8 cellular contexts compared by ENCODE assay signal in genomic region chr15:73972984-73973682, GRCh38. TPM values are rescaled to one million over a fixed set of nuclear protein-coding genes. Genes with fewer than 3 reads are reported as not detected.
DNase-seq lines count a peak whose midpoint lies in the region; ATAC-seq and TF ChIP-seq lines count a peak whose summit lies in the region.

No MANE protein-coding gene starts in this region.

- H3K27ac Mint-ChIP-seq in CD4-positive, alpha-beta T cell = no peak overlapping the region
- no peak overlapping the region for H3K27ac Mint-ChIP-seq in activated CD8-positive, alpha-beta T cell treated with anti-CD3 and anti-CD28 coated beads for 36 hours
- H3K27ac Mint-ChIP-seq in memory B cell = no peak overlapping the region

- H3K27ac ChIP-seq in CD4-positive, alpha-beta T cell (ENCODE audit: low read depth, low read length) = no peak overlapping the region

- no peaks in the 10 kb centered on the region for H3K9me3 Mint-ChIP-seq in CD4-positive, alpha-beta T cell
- no peaks in the 10 kb centered on the region for H3K9me3 Mint-ChIP-seq in activated CD8-positive, alpha-beta T cell treated with anti-CD3 and anti-CD28 coated beads for 36 hours
- H3K9me3 Mint-ChIP-seq in memory B cell = no peaks in the 10 kb centered on the region

- intact Hi-C loops in CD4-positive, alpha-beta T cell (cut with DNase I, micrococcal nuclease) = loop anchor here (1.0 to 10.0 kb wide), 7 partner anchors 63 to 349 kb away; no protein-coding TSS in a partner anchor
- intact Hi-C loops in activated CD8-positive, alpha-beta T cell treated with anti-CD3 and anti-CD28 coated beads for 36 hours (cut with micrococcal nuclease) = loop anchor here (5.0 to 10.0 kb wide), 2 partner anchors 74 to 342 kb away; no protein-coding TSS in a partner anchor

- peak; percentile 87 for ATAC-seq in CD4-positive, alpha-beta T cell (ENCODE audit: poor library complexity)
- ATAC-seq in HG03354 (IDR thresholded peaks at IDR 0.05; ENCODE audit: poor library complexity, severe bottlenecking, unreplicated experiment) (peak; percentile 62), memory B cell (ENCODE audit: low read depth) (peak; percentile 80), GM19455 (IDR thresholded peaks at IDR 0.05; ENCODE audit: unreplicated experiment) (no peak)
- ATAC-seq in activated CD8-positive, alpha-beta T cell treated with anti-CD3 and anti-CD28 coated beads for 36 hours = peak; percentile 85

- DNase-seq in CD4-positive, alpha-beta T cell = peak; percentile 64 to 80 (median 71)
- peak; percentile 94 for DNase-seq in NCI-H82 (lab: John Stamatoyannopoulos, UW)
- peak; percentile 91 for DNase-seq in activated CD8-positive, alpha-beta T cell treated with anti-CD3 and anti-CD28 coated beads for 36 hours
- peak; percentile 89 for DNase-seq in ecto neural progenitor cell (ENCODE audit: low spot score)
- DNase-seq in memory B cell (ENCODE audit: low spot score in 2 of 2) = peak; percentile 69 to 71
- peak; percentile 52 for DNase-seq in stimulated activated CD8-positive, alpha-beta memory T cell treated with anti-CD3 and anti-CD28 coated beads, Interleukin-12 subunit alpha, Interleukin-12 subunit beta, amount 100 ng/mL, for 24 hours (ENCODE audit: extremely low read depth)

- CTCF ChIA-PET in CD4-positive, alpha-beta T cell (lab: Charles Lee) = interaction anchor here (0.8 to 3.5 kb wide), 15 partner anchors 9 to 388 kb away, joined by 3 to 15 read pairs (median 4); partner anchors contain the start of genes PML and STOML1
- CTCF ChIA-PET in activated CD8-positive, alpha-beta T cell treated with anti-CD3 and anti-CD28 coated beads for 36 hours (lab: Charles Lee) = interaction anchor here (0.6 to 7.0 kb wide), 49 partner anchors 9 to 481 kb away, joined by 3 to 106 read pairs (median 5); partner anchors contain the start of genes PML and STOML1

- H3K4me1 Mint-ChIP-seq in CD4-positive, alpha-beta T cell (ENCODE audit: low read depth) = peaks cover 37% of the 10 kb centered on the region
- H3K4me1 Mint-ChIP-seq in activated CD8-positive, alpha-beta T cell treated with anti-CD3 and anti-CD28 coated beads for 36 hours (ENCODE audit: low read depth) = peaks cover 23% of the 10 kb centered on the region
- peaks cover 14% of the 10 kb centered on the region for H3K4me1 Mint-ChIP-seq in memory B cell

- H3K27me3 Mint-ChIP-seq in CD4-positive, alpha-beta T cell = peaks cover 23% of the 10 kb centered on the region
- peaks cover 15% of the 10 kb centered on the region for H3K27me3 Mint-ChIP-seq in activated CD8-positive, alpha-beta T cell treated with anti-CD3 and anti-CD28 coated beads for 36 hours
- H3K27me3 Mint-ChIP-seq in memory B cell = peaks cover 10% of the 10 kb centered on the region

- no peaks in the 10 kb centered on the region for H3K36me3 Mint-ChIP-seq in CD4-positive, alpha-beta T cell (ENCODE audit: low read depth)
- H3K36me3 Mint-ChIP-seq in activated CD8-positive, alpha-beta T cell treated with anti-CD3 and anti-CD28 coated beads for 36 hours (ENCODE audit: low read depth) = no peaks in the 10 kb centered on the region
- H3K36me3 Mint-ChIP-seq in memory B cell = no peaks in the 10 kb centered on the region

- peak; percentile 80 for TF ChIP-seq CTCF in CD4-positive, alpha-beta T cell (IDR thresholded peaks at IDR 0.05)
- peak; percentile 72 for TF ChIP-seq CTCF in activated CD8-positive, alpha-beta T cell treated with anti-CD3 and anti-CD28 coated beads for 36 hours (IDR thresholded peaks at IDR 0.05)

- POLR2A ChIA-PET in CD4-positive, alpha-beta T cell (lab: Charles Lee) = interaction anchor here (0.7 to 1.7 kb wide), 7 partner anchors 21 to 349 kb away, joined by 3 to 7 read pairs (median 5); partner anchors contain the start of gene PML
- POLR2A ChIA-PET in activated CD8-positive, alpha-beta T cell treated with anti-CD3 and anti-CD28 coated beads for 36 hours (lab: Charles Lee) = interaction anchor here (0.7 kb wide), 1 partner anchor 16 kb away, joined by 4 read pairs; no protein-coding TSS in a partner anchor

- H3K9me3 ChIP-seq in CD4-positive, alpha-beta T cell (ENCODE audit: control insufficient read depth, low read length) = no peaks in the 10 kb centered on the region

- no peak overlapping the region for H3K4me3 Mint-ChIP-seq in CD4-positive, alpha-beta T cell
- no peak overlapping the region for H3K4me3 Mint-ChIP-seq in activated CD8-positive, alpha-beta T cell treated with anti-CD3 and anti-CD28 coated beads for 36 hours
- H3K4me3 Mint-ChIP-seq in memory B cell = peak overlapping the region; percentile 44

- peaks cover 6% of the 10 kb centered on the region for H3K27me3 ChIP-seq in CD4-positive, alpha-beta T cell (ENCODE audit: control insufficient read depth, insufficient read depth, low read length)

RNA-seq across cellular contexts. Expression of gene STOML1, which starts 19.0 kb away (rescaled TPM):
- total RNA-seq in CD4-positive, alpha-beta T cell = 1 to 10 TPM; 4.6 to 5.3 TPM
- 1 to 10 TPM; 5.2 to 6.5 TPM for total RNA-seq in activated CD8-positive, alpha-beta T cell treated with anti-CD3 and anti-CD28 coated beads for 36 hours

RNA-seq across cellular contexts. Expression of gene PML, which starts 21.4 kb away (rescaled TPM):
- total RNA-seq in CD4-positive, alpha-beta T cell = 10 to 100 TPM; 39.2 to 42.9 TPM
- 10 to 100 TPM; 48.8 to 49.6 TPM for total RNA-seq in activated CD8-positive, alpha-beta T cell treated with anti-CD3 and anti-CD28 coated beads for 36 hours

RNA-seq across cellular contexts. Expression of gene LOXL1, which starts 46.9 kb away (rescaled TPM):
- 1 to 10 TPM; 3.0 to 3.5 TPM for total RNA-seq in CD4-positive, alpha-beta T cell
- total RNA-seq in activated CD8-positive, alpha-beta T cell treated with anti-CD3 and anti-CD28 coated beads for 36 hours = 1 to 10 TPM; 1.6 to 2.8 TPM
